Comparison of ENCODE assay signal across 8 cellular contexts in the genomic region with DNA sequence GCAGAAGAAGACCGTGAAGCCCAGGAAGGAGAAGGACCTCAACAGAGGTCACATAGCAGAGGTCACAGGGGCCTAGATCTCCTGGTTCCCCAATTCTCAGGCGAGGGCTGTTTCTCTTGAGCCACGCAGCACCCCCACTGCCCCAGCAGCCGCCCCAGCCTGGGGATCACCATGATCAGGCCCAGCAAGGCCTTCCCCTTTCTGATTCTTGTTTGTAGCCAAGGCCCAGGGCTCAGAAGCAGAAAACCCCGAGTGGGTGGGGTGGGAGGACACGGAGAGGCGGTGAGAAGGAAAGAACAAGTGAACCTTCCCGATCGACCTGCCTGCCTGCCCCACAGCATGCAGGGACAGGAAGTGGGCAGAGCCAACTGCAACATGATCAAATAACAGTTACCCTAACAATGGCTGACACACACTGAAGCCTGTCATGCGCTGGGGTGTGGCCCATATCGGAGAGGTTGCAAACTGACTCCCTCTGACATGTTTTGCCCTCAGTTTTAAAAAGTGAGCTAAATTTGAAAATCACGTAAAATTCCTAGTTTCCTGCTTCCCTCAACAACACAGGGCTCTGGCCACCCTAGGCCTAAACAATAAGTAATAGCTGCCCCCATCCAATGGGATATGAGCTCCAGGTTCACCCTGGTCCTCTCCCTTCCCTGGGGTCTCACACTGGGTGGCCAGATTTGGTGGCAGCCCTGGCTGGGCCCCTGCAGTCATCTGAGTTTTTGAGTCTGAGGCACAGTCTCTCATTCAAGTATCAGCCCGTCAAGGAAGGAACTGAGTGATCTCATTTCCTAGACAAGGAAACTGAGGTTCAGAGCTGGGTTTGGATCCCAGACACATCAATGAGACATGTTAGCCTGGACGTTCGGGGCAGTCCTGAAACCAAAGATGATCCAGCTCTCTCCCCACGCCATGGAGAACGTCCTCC. TPM values are rescaled to one million over a fixed set of nuclear protein-coding genes. Genes with fewer than 3 reads are reported as not detected.
A peak's percentile ranks its signal among the peaks of the same experiment; 100 is the strongest.
DNase-seq lines count a peak whose midpoint lies in the region; ATAC-seq, FAIRE-seq and TF ChIP-seq lines count a peak whose summit lies in the region.

No MANE protein-coding gene starts in this region.

- no peaks in the 10 kb centered on the region for H3K9me3 ChIP-seq in keratinocyte (ENCODE audit: control insufficient read depth, low read depth, low read length)

- H3K9me1 ChIP-seq in keratinocyte (ENCODE audit: control insufficient read depth, extremely low read depth, insufficient read depth, low read length) = peaks cover 3% of the 10 kb centered on the region

- peak overlapping the region; percentile 98 for H3K27ac ChIP-seq in keratinocyte (ENCODE audit: control insufficient read depth, insufficient read depth, low read length)

- H3K36me3 Mint-ChIP-seq in activated naive CD4-positive, alpha-beta T cell treated with anti-CD3 and anti-CD28 coated beads, Interleukin-2, amount 50 U/mL, for 24 hours = peaks cover 10% of the 10 kb centered on the region

- H3K4me3 ChIP-seq in keratinocyte (ENCODE audit: control insufficient read depth in 2 of 3, extremely low read depth in 1 of 3, insufficient read depth in 2 of 3, low read depth in 1 of 3, low read length in 3 of 3) = peak overlapping the region; percentile 15 to 66 (median 65)

- peak overlapping the region; percentile 76 for H3K4me3 Mint-ChIP-seq in activated naive CD4-positive, alpha-beta T cell treated with anti-CD3 and anti-CD28 coated beads, Interleukin-2, amount 50 U/mL, for 24 hours

- peak; percentile 65 for ATAC-seq in HG02798 (IDR thresholded peaks at IDR 0.05; ENCODE audit: poor library complexity, unreplicated experiment)

- H4K20me1 ChIP-seq in keratinocyte (ENCODE audit: control insufficient read depth, extremely low read depth, insufficient read depth, low read length) = peaks cover 11% of the 10 kb centered on the region

- no peaks in the 10 kb centered on the region for H3K9me3 Mint-ChIP-seq in activated naive CD4-positive, alpha-beta T cell treated with anti-CD3 and anti-CD28 coated beads, Interleukin-2, amount 50 U/mL, for 24 hours

- H3K79me2 ChIP-seq in keratinocyte (ENCODE audit: control insufficient read depth, insufficient read depth, low read length) = peaks cover 74% of the 10 kb centered on the region

- TF ChIP-seq POLR2A in H54 (IDR thresholded peaks at IDR 0.05; ENCODE audit: low read depth, low read length) = no peak

- peak overlapping the region; percentile 94 for H3K4me2 ChIP-seq in keratinocyte (ENCODE audit: control insufficient read depth, extremely low read depth, insufficient read depth, low read depth, low read length)

- H3K4me1 ChIP-seq in keratinocyte (ENCODE audit: control insufficient read depth, extremely low read depth, insufficient read depth, low read length) = peaks cover 84% of the 10 kb centered on the region

- H3K27ac Mint-ChIP-seq in activated naive CD4-positive, alpha-beta T cell treated with anti-CD3 and anti-CD28 coated beads, Interleukin-2, amount 50 U/mL, for 24 hours = peak overlapping the region; percentile 91

- H3K27me3 Mint-ChIP-seq in activated naive CD4-positive, alpha-beta T cell treated with anti-CD3 and anti-CD28 coated beads, Interleukin-2, amount 50 U/mL, for 24 hours = no peaks in the 10 kb centered on the region

- peaks cover 70% of the 10 kb centered on the region for H3K4me1 Mint-ChIP-seq in activated naive CD4-positive, alpha-beta T cell treated with anti-CD3 and anti-CD28 coated beads, Interleukin-2, amount 50 U/mL, for 24 hours

- peaks cover 26 to 47% of the 10 kb centered on the region in 2 experiments for H3K36me3 ChIP-seq in keratinocyte (ENCODE audit: control insufficient read depth in 2 of 2, extremely low read depth in 1 of 2, insufficient read depth in 2 of 2, low read length in 2 of 2)

- in situ Hi-C loops in SK-MEL-5 (cut with HindIII; ENCODE audit: low pct_unique_long_range_greater_than_20kb, low sequenced_read_pairs) = no loop called here

- FAIRE-seq in keratinocyte (lab: Jason Lieb, UNC) (peak; percentile 17), H54 (lab: Jason Lieb, UNC) (no peak)

- DNase-seq in EH (ENCODE audit: low read depth) (peak; percentile 26), SK-MEL-5 (ENCODE audit: low read depth, low spot score) (peak; percentile 26), keratinocyte (ENCODE audit: low read depth, low spot score) (peak; percentile 78), H54 (ENCODE audit: insufficient read length, low spot score) (no peak), DMS53 treated with DMSO at 0.1 percent for 48 hours (lab: John Stamatoyannopoulos, UW; ENCODE audit: unreplicated experiment) (no peak)
- DNase-seq in stimulated activated CD4-positive, alpha-beta T cell treated with anti-CD3 and anti-CD28 coated beads, Interleukin-4, amount 100 ng/mL, for 4 hours = peak; percentile 60 to 88

- dilution Hi-C loops in keratinocyte (cut with MboI; ENCODE audit: extremely low pct_ligation_motif_present, low sequenced_read_pairs) = no loop called here

- H2AFZ ChIP-seq in keratinocyte (ENCODE audit: control insufficient read depth, low read length) = no peak overlapping the region

- H3K9ac ChIP-seq in keratinocyte (ENCODE audit: control insufficient read depth, extremely low read depth, insufficient read depth, low read length) = peak overlapping the region; percentile 85

- no peak for TF ChIP-seq CTCF in keratinocyte (optimal IDR thresholded peaks at IDR 0.05 in 1 of 3, IDR thresholded peaks at IDR 0.05 in 1 of 3, conservative IDR thresholded peaks at IDR 0.05 in 1 of 3; ENCODE audit: extremely low read depth in 1 of 3, insufficient read depth in 2 of 3, low read length in 3 of 3)

- no peaks in the 10 kb centered on the region for H3K27me3 ChIP-seq in keratinocyte (ENCODE audit: control insufficient read depth, extremely low read depth, insufficient read depth, low read length)

RNA-seq across cellular contexts. Expression of gene PEDS1, which starts 6.5 kb away (rescaled TPM):
- total RNA-seq in SK-MEL-5 (2014; rRNA removed; shearing (Covaris generic)) = 38.6 and 41.1 TPM in 2 replicates
- 57.4 and 64.0 TPM in 2 replicates for polyA plus RNA-seq in SK-MEL-5 (2015; cell fraction: cytosol; rRNA removed)
- polyA plus RNA-seq in SK-MEL-5 (2015; cell fraction: nucleus; rRNA removed) = 17.6 and 22.2 TPM in 2 replicates
- 48.7 to 77.3 TPM (median 62.3 TPM) in 3 replicates for polyA plus RNA-seq in keratinocyte
- 33.8 TPM for polyA plus RNA-seq in keratinocyte (2011; ENCODE audit: low read depth)
- polyA plus RNA-seq in keratinocyte (2011; cell fraction: cytosol; rRNA removed) = 70.2 and 70.3 TPM in 2 replicates
- polyA plus RNA-seq in keratinocyte (2011; cell fraction: nucleus; rRNA removed) = 95.5 and 103 TPM in 2 replicates
- 45.3 and 52.4 TPM in 2 replicates for polyA plus RNA-seq in keratinocyte (2012; ENCODE audit: low replicate concordance)
- polyA minus RNA-seq in keratinocyte = 117 to 209 TPM (median 146 TPM) in 3 replicates
- polyA minus RNA-seq in keratinocyte (2011; cell fraction: cytosol; rRNA and poly(A)+ RNA removed) = 103 TPM
- 42.4 and 47.5 TPM in 2 replicates for polyA minus RNA-seq in keratinocyte (2011; cell fraction: nucleus; rRNA and poly(A)+ RNA removed)

RNA-seq across cellular contexts. Expression of gene UBE2V1, which starts 34.0 kb away (rescaled TPM):
- total RNA-seq in SK-MEL-5 (2014; rRNA removed; shearing (Covaris generic)) = 53.1 and 66.6 TPM in 2 replicates
- 131 and 137 TPM in 2 replicates for polyA plus RNA-seq in SK-MEL-5 (2015; cell fraction: cytosol; rRNA removed)
- polyA plus RNA-seq in SK-MEL-5 (2015; cell fraction: nucleus; rRNA removed) = 83.9 and 84.9 TPM in 2 replicates
- polyA plus RNA-seq in keratinocyte = 61.8 to 155 TPM (median 117 TPM) in 3 replicates
- polyA plus RNA-seq in keratinocyte (2011; ENCODE audit: low read depth) = 233 TPM
- 146 and 182 TPM in 2 replicates for polyA plus RNA-seq in keratinocyte (2011; cell fraction: cytosol; rRNA removed)
- polyA plus RNA-seq in keratinocyte (2011; cell fraction: nucleus; rRNA removed) = 132 and 143 TPM in 2 replicates
- polyA plus RNA-seq in keratinocyte (2012; ENCODE audit: low replicate concordance) = 92.0 and 131 TPM in 2 replicates
- polyA minus RNA-seq in keratinocyte = 32.3 to 92.9 TPM (median 62.0 TPM) in 3 replicates
- polyA minus RNA-seq in keratinocyte (2011; cell fraction: cytosol; rRNA and poly(A)+ RNA removed) = 37.2 TPM
- 32.3 and 62.8 TPM in 2 replicates for polyA minus RNA-seq in keratinocyte (2011; cell fraction: nucleus; rRNA and poly(A)+ RNA removed)

RNA-seq across cellular contexts. Expression of gene CEBPB, which starts 43.6 kb away (rescaled TPM):
- 47.4 and 69.6 TPM in 2 replicates for total RNA-seq in SK-MEL-5 (2014; rRNA removed; shearing (Covaris generic))
- polyA plus RNA-seq in SK-MEL-5 (2015; cell fraction: cytosol; rRNA removed) = 149 and 166 TPM in 2 replicates
- 47.7 and 80.3 TPM in 2 replicates for polyA plus RNA-seq in SK-MEL-5 (2015; cell fraction: nucleus; rRNA removed)
- polyA plus RNA-seq in keratinocyte = 11.2 to 23.1 TPM (median 15.8 TPM) in 3 replicates
- polyA plus RNA-seq in keratinocyte (2011; ENCODE audit: low read depth) = 29.3 TPM
- polyA plus RNA-seq in keratinocyte (2011; cell fraction: cytosol; rRNA removed) = 8.5 and 17.2 TPM in 2 replicates
- polyA plus RNA-seq in keratinocyte (2011; cell fraction: nucleus; rRNA removed) = 15.7 and 21.8 TPM in 2 replicates
- 20.9 and 67.3 TPM in 2 replicates for polyA plus RNA-seq in keratinocyte (2012; ENCODE audit: low replicate concordance)
- 3.1 to 4.4 TPM (median 4.1 TPM) in 3 replicates for polyA minus RNA-seq in keratinocyte
- 61.0 TPM for polyA minus RNA-seq in keratinocyte (2011; cell fraction: cytosol; rRNA and poly(A)+ RNA removed)
- 16.2 and 23.4 TPM in 2 replicates for polyA minus RNA-seq in keratinocyte (2011; cell fraction: nucleus; rRNA and poly(A)+ RNA removed)

Comparison
In these comparisons a context has a peak if more than half of its experiments do, and no peak if none do; other contexts are left out.
1. DNase-seq: peak in EH (single experiment), SK-MEL-5 (single experiment), keratinocyte (single experiment) and stimulated activated CD4-positive, alpha-beta T cell treated with anti-CD3 and anti-CD28 coated beads, Interleukin-4, amount 100 ng/mL, for 4 hours (2 of 2); none in H54 (single experiment) and DMS53 treated with DMSO at 0.1 percent for 48 hours (single experiment).